23 cellular contexts compared by ENCODE assay signal in genomic region chr12:106601548-106601947, GRCh38. TPM values are rescaled to one million over a fixed set of nuclear protein-coding genes. Genes with fewer than 3 reads are reported as not detected.
"Had no signal": no experiment of that assay in that cellular context is flagged by ENCODE, and none has a peak within 500 bp of the region (broad histone marks: within the 10 kb centered on the region; RNA-seq: fewer than 3 reads in every experiment).

No MANE protein-coding gene starts in this region.

- DNase-seq: activated CD4-positive, alpha-beta T cell treated with anti-CD3 and anti-CD28 coated beads, Interleukin-2, amount 10 ng/mL, durations not matched to agents 24 days and 14 days; activated CD8-positive, alpha-beta memory T cell treated with anti-CD3 and anti-CD28 coated beads, Interleukin-2, amount 10 ng/mL, durations not matched to agents 7 days and 5 days; activated CD8-positive, alpha-beta T cell treated with anti-CD3 and anti-CD28 coated beads for 36 hours; activated effector memory CD4-positive, alpha-beta T cell treated with anti-CD3 and anti-CD28 coated beads, Interleukin-2, amount 50 U/mL, for 16 hours; activated naive CD4-positive, alpha-beta T cell treated with anti-CD3 and anti-CD28 coated beads, Interleukin-2, amount 10 ng/mL, durations not matched to agents 7 days and 5 days; activated T-cell treated with anti-CD3 and anti-CD28 coated beads for 4 hours; effector memory CD8-positive, alpha-beta T cell; mucosa of descending colon; sigmoid colon; stimulated activated CD4-positive, alpha-beta T cell treated with anti-CD3 and anti-CD28 coated beads, Interleukin-4, amount 100 ng/mL, for 24 hours; stimulated activated naive CD4-positive, alpha-beta T cell treated with Interleukin-2 at 50 U/mL for 16 hours; upper lobe of right lung had no signal

- H3K4me3 Mint-ChIP-seq: activated CD4-positive, alpha-beta T cell treated with anti-CD3 and anti-CD28 coated beads, Interleukin-2, amount 10 ng/mL, durations not matched to agents 24 days and 14 days; activated CD8-positive, alpha-beta memory T cell treated with anti-CD3 and anti-CD28 coated beads, Interleukin-2, amount 10 ng/mL, durations not matched to agents 7 days and 5 days; activated CD8-positive, alpha-beta T cell treated with anti-CD3 and anti-CD28 coated beads for 36 hours; activated naive CD4-positive, alpha-beta T cell treated with anti-CD3 and anti-CD28 coated beads, Interleukin-2, amount 10 ng/mL, durations not matched to agents 7 days and 5 days; dendritic cell treated with granulocyte-macrophage colony-stimulating factor and Interleukin-4, amounts not matched to agents 40 ng/mL and 50 ng/mL, for 4 days; effector memory CD8-positive, alpha-beta T cell; memory B cell; T-helper 2 cell treated with Interferon-gamma antibody and Interleukin-4, amounts not matched to agents 5 μg/mL and 100 μg/mL, for 36 hours had no signal

- H3K4me1 Mint-ChIP-seq: activated CD4-positive, alpha-beta T cell treated with anti-CD3 and anti-CD28 coated beads, Interleukin-2, amount 10 ng/mL, durations not matched to agents 24 days and 14 days; activated CD8-positive, alpha-beta memory T cell treated with anti-CD3 and anti-CD28 coated beads, Interleukin-2, amount 10 ng/mL, durations not matched to agents 7 days and 5 days; activated naive CD4-positive, alpha-beta T cell treated with anti-CD3 and anti-CD28 coated beads, Interleukin-2, amount 10 ng/mL, durations not matched to agents 7 days and 5 days had no signal

- H3K36me3 Mint-ChIP-seq: activated CD8-positive, alpha-beta memory T cell treated with anti-CD3 and anti-CD28 coated beads, Interleukin-2, amount 10 ng/mL, durations not matched to agents 7 days and 5 days; activated naive CD4-positive, alpha-beta T cell treated with anti-CD3 and anti-CD28 coated beads, Interleukin-2, amount 10 ng/mL, durations not matched to agents 7 days and 5 days; memory B cell had no signal

- H3K9me3 Mint-ChIP-seq: activated CD4-positive, alpha-beta T cell treated with anti-CD3 and anti-CD28 coated beads, Interleukin-2, amount 10 ng/mL, durations not matched to agents 24 days and 14 days; activated CD8-positive, alpha-beta T cell treated with anti-CD3 and anti-CD28 coated beads for 36 hours; activated naive CD4-positive, alpha-beta T cell treated with anti-CD3 and anti-CD28 coated beads, Interleukin-2, amount 10 ng/mL, durations not matched to agents 7 days and 5 days; dendritic cell treated with granulocyte-macrophage colony-stimulating factor and Interleukin-4, amounts not matched to agents 40 ng/mL and 50 ng/mL, for 4 days; effector memory CD8-positive, alpha-beta T cell; memory B cell; T-helper 2 cell treated with Interferon-gamma antibody and Interleukin-4, amounts not matched to agents 5 μg/mL and 100 μg/mL, for 36 hours had no signal

- H3K36me3 ChIP-seq: esophagus muscularis mucosa, sigmoid colon, upper lobe of right lung had no signal

- H3K27ac ChIP-seq: esophagus muscularis mucosa, sigmoid colon, upper lobe of right lung, VCaP had no signal

- H3K9me3 ChIP-seq: esophagus muscularis mucosa, mucosa of descending colon, sigmoid colon, upper lobe of right lung had no signal

- H3K4me1 ChIP-seq: esophagus muscularis mucosa, sigmoid colon, upper lobe of right lung had no signal

- H3K27me3 ChIP-seq: sigmoid colon, upper lobe of right lung had no signal

- H3K4me3 ChIP-seq: esophagus muscularis mucosa, mucosa of descending colon, sigmoid colon, upper lobe of right lung had no signal

- ATAC-seq: activated CD4-positive, CD25-positive, alpha-beta regulatory T cell treated with anti-CD3 and anti-CD28 coated beads, Interleukin-2, amount 50 U/mL, for 24 hours; activated CD8-positive, alpha-beta memory T cell treated with anti-CD3 and anti-CD28 coated beads, Interleukin-2, amount 10 ng/mL, durations not matched to agents 7 days and 5 days; activated CD8-positive, alpha-beta T cell treated with anti-CD3 and anti-CD28 coated beads for 36 hours; effector memory CD8-positive, alpha-beta T cell; mucosa of descending colon; upper lobe of right lung had no signal

- H3K27ac Mint-ChIP-seq: activated CD4-positive, alpha-beta T cell treated with anti-CD3 and anti-CD28 coated beads, Interleukin-2, amount 10 ng/mL, durations not matched to agents 24 days and 14 days; activated CD8-positive, alpha-beta memory T cell treated with anti-CD3 and anti-CD28 coated beads, Interleukin-2, amount 10 ng/mL, durations not matched to agents 7 days and 5 days; activated CD8-positive, alpha-beta T cell treated with anti-CD3 and anti-CD28 coated beads for 36 hours; activated naive CD4-positive, alpha-beta T cell treated with anti-CD3 and anti-CD28 coated beads, Interleukin-2, amount 10 ng/mL, durations not matched to agents 7 days and 5 days; dendritic cell treated with granulocyte-macrophage colony-stimulating factor and Interleukin-4, amounts not matched to agents 40 ng/mL and 50 ng/mL, for 4 days; effector memory CD8-positive, alpha-beta T cell; memory B cell; T-helper 2 cell treated with Interferon-gamma antibody and Interleukin-4, amounts not matched to agents 5 μg/mL and 100 μg/mL, for 36 hours had no signal

RNA-seq across cellular contexts. Expression of gene RFX4, which starts 18.7 kb away (rescaled TPM):
- total RNA-seq: activated CD4-positive, alpha-beta T cell treated with anti-CD3 and anti-CD28 coated beads, Interleukin-2, amount 10 ng/mL, durations not matched to agents 24 days and 14 days; activated CD8-positive, alpha-beta memory T cell treated with anti-CD3 and anti-CD28 coated beads, Interleukin-2, amount 10 ng/mL, durations not matched to agents 7 days and 5 days; activated CD8-positive, alpha-beta T cell treated with anti-CD3 and anti-CD28 coated beads for 36 hours; cardiac septum; esophagus muscularis mucosa; lower leg skin; mucosa of descending colon; osteoblast; posterior vena cava; renal cortical epithelial cell; sigmoid colon; upper lobe of right lung had no signal
